ENCODE assay signal across 1 cellular context in the genomic region with DNA sequence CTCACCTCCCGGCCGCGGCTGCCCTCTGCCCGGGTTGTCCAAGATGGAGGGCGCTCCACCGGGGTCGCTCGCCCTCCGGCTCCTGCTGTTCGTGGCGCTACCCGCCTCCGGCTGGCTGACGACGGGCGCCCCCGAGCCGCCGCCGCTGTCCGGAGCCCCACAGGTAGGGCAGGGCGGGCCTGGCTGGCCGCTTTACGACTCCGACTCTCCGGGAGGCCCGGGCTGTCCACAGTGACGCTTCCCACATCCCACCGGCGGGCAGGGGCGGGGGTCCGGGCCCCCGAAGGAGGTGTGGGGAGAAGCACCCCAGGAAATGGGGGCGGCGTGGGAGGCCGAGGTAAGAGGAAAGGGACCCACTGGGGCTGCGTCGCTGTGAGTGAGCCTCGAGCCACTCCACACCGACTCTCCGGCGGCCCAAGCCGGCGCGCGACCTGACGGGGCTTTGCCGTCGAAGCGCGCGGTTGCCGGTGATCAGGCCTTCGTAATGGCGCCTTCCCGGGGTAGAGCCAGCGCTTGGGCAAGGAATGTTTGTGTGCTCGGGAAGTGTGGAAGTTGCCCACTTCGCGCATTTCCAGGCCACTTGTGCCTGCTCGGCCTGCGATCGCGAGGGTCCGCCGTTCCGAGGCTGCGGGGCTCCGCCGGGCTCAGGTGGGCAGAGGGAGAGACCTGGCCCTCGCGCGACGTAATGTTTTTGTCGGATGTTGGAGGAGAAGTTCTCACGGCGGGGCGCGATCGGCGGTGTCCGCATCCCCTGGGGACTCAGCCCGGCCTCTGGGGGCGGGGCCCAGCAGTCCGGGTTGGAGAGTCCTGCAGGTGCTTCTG.
A peak's percentile ranks its signal among the peaks of the same experiment; 100 is the strongest.
TF ChIP-seq lines count a peak whose summit lies in the region.

A gene with protein sequence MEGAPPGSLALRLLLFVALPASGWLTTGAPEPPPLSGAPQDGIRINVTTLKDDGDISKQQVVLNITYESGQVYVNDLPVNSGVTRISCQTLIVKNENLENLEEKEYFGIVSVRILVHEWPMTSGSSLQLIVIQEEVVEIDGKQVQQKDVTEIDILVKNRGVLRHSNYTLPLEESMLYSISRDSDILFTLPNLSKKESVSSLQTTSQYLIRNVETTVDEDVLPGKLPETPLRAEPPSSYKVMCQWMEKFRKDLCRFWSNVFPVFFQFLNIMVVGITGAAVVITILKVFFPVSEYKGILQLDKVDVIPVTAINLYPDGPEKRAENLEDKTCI (plus strand): TSS at position 4 of the 822 bp plus-strand sequence. CDS start 40 bp downstream, at position 44.

TF ChIP-seq in HepG2, 621 proteins besides CTCF, POLR2A, EP300 and RAD21 (continued from another document and continues in another):
- TF ChIP-seq, protein P1, sequence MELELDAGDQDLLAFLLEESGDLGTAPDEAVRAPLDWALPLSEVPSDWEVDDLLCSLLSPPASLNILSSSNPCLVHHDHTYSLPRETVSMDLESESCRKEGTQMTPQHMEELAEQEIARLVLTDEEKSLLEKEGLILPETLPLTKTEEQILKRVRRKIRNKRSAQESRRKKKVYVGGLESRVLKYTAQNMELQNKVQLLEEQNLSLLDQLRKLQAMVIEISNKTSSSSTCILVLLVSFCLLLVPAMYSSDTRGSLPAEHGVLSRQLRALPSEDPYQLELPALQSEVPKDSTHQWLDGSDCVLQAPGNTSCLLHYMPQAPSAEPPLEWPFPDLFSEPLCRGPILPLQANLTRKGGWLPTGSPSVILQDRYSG (CRISPR knock-in tag; IDR thresholded peaks at IDR 0.05), result 0 out of 2 replicates have a peak, but pooled peaks have one; percentile 13
- TF ChIP-seq, protein P2, sequence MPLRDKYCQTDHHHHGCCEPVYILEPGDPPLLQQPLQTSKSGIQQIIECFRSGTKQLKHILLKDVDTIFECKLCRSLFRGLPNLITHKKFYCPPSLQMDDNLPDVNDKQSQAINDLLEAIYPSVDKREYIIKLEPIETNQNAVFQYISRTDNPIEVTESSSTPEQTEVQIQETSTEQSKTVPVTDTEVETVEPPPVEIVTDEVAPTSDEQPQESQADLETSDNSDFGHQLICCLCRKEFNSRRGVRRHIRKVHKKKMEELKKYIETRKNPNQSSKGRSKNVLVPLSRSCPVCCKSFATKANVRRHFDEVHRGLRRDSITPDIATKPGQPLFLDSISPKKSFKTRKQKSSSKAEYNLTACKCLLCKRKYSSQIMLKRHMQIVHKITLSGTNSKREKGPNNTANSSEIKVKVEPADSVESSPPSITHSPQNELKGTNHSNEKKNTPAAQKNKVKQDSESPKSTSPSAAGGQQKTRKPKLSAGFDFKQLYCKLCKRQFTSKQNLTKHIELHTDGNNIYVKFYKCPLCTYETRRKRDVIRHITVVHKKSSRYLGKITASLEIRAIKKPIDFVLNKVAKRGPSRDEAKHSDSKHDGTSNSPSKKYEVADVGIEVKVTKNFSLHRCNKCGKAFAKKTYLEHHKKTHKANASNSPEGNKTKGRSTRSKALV (CRISPR knock-in tag; IDR thresholded peaks at IDR 0.05), result no peak; the same call in 1 of the 2 replicates
- no peak for TF ChIP-seq HOXA9 (CRISPR knock-in tag; IDR thresholded peaks at IDR 0.05; ENCODE audit: borderline replicate concordance)
- TF ChIP-seq CBX2 (IDR thresholded peaks at IDR 0.05; ENCODE audit: low read depth, low read length), result no peak
- TF ChIP-seq CBX2 (CRISPR knock-in tag; IDR thresholded peaks at IDR 0.05; ENCODE audit: low read depth), result 0 out of 2 replicates have a peak, but pooled peaks have one; percentile 15
- TF ChIP-seq FOSL2 (CRISPR knock-in tag; IDR thresholded peaks at IDR 0.05), result no peak
- no peak for TF ChIP-seq ZNF460 (CRISPR knock-in tag; IDR thresholded peaks at IDR 0.05; ENCODE audit: borderline replicate concordance)
- TF ChIP-seq ZNF766 (CRISPR knock-in tag; IDR thresholded peaks at IDR 0.05; ENCODE audit: borderline replicate concordance), result no peak
- TF ChIP-seq, protein P3, sequence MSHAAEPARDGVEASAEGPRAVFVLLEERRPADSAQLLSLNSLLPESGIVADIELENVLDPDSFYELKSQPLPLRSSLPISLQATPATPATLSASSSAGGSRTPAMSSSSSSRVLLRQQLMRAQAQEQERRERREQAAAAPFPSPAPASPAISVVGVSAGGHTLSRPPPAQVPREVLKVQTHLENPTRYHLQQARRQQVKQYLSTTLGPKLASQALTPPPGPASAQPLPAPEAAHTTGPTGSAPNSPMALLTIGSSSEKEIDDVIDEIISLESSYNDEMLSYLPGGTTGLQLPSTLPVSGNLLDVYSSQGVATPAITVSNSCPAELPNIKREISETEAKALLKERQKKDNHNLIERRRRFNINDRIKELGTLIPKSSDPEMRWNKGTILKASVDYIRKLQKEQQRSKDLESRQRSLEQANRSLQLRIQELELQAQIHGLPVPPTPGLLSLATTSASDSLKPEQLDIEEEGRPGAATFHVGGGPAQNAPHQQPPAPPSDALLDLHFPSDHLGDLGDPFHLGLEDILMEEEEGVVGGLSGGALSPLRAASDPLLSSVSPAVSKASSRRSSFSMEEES (CRISPR knock-in tag; IDR thresholded peaks at IDR 0.05), result no peak
- no peak for TF ChIP-seq ZFYVE20 (CRISPR knock-in tag; IDR thresholded peaks at IDR 0.05; ENCODE audit: borderline replicate concordance, low read depth)
- TF ChIP-seq, protein P4, sequence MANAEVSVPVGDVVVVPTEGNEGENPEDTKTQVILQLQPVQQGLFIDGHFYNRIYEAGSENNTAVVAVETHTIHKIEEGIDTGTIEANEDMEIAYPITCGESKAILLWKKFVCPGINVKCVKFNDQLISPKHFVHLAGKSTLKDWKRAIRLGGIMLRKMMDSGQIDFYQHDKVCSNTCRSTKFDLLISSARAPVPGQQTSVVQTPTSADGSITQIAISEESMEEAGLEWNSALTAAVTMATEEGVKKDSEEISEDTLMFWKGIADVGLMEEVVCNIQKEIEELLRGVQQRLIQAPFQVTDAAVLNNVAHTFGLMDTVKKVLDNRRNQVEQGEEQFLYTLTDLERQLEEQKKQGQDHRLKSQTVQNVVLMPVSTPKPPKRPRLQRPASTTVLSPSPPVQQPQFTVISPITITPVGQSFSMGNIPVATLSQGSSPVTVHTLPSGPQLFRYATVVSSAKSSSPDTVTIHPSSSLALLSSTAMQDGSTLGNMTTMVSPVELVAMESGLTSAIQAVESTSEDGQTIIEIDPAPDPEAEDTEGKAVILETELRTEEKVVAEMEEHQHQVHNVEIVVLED (CRISPR knock-in tag; IDR thresholded peaks at IDR 0.05; ENCODE audit: borderline replicate concordance), result peak; percentile 72; the same call in 1 of the 2 replicates
- TF ChIP-seq HNRNPH1 (optimal IDR thresholded peaks at IDR 0.05; ENCODE audit: low read depth, low read length), result no peak
- no peak for TF ChIP-seq FOXK1 (CRISPR knock-in tag; IDR thresholded peaks at IDR 0.05; ENCODE audit: borderline replicate concordance, low read depth)
- TF ChIP-seq ZKSCAN5 (CRISPR knock-in tag; IDR thresholded peaks at IDR 0.05), result no peak
- TF ChIP-seq ZNF83 (CRISPR knock-in tag; IDR thresholded peaks at IDR 0.05; ENCODE audit: borderline replicate concordance), result peak; percentile 49; the same call in 1 of the 2 replicates
- no peak for TF ChIP-seq HNF4A (CRISPR knock-in tag; IDR thresholded peaks at IDR 0.05)
- TF ChIP-seq GATAD1 (CRISPR knock-in tag; IDR thresholded peaks at IDR 0.05), result 0 out of 2 replicates have a peak, but pooled peaks have one; percentile 53
- peak; percentile 72; the same call in 1 of the 2 replicates for TF ChIP-seq ZBTB3 (CRISPR knock-in tag; IDR thresholded peaks at IDR 0.05; ENCODE audit: borderline replicate concordance, low read depth)
- no peak; the same call in 1 of the 2 replicates for TF ChIP-seq ZNF264 (CRISPR knock-in tag; IDR thresholded peaks at IDR 0.05)
- no peak for TF ChIP-seq NFE2L2 (IDR thresholded peaks at IDR 0.05; ENCODE audit: low read length)
- TF ChIP-seq TBX3 (IDR thresholded peaks at IDR 0.05; ENCODE audit: borderline replicate concordance), result no peak
- TF ChIP-seq, protein P5, sequence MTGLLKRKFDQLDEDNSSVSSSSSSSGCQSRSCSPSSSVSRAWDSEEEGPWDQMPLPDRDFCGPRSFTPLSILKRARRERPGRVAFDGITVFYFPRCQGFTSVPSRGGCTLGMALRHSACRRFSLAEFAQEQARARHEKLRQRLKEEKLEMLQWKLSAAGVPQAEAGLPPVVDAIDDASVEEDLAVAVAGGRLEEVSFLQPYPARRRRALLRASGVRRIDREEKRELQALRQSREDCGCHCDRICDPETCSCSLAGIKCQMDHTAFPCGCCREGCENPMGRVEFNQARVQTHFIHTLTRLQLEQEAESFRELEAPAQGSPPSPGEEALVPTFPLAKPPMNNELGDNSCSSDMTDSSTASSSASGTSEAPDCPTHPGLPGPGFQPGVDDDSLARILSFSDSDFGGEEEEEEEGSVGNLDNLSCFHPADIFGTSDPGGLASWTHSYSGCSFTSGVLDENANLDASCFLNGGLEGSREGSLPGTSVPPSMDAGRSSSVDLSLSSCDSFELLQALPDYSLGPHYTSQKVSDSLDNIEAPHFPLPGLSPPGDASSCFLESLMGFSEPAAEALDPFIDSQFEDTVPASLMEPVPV (CRISPR knock-in tag; IDR thresholded peaks at IDR 0.05), result peak; percentile 73; the same call in 1 of the 2 replicates
- peak; percentile 53 for TF ChIP-seq PHF20 (CRISPR knock-in tag; IDR thresholded peaks at IDR 0.05)
- peak; percentile 73; the same call in 1 of the 2 replicates for TF ChIP-seq ZNF34 (CRISPR knock-in tag; IDR thresholded peaks at IDR 0.05; ENCODE audit: borderline replicate concordance)
- TF ChIP-seq ZNF33B (CRISPR knock-in tag; IDR thresholded peaks at IDR 0.05), result peak; percentile 66; the same call in 1 of the 2 replicates
- peak; percentile 93 for TF ChIP-seq HDAC1 (CRISPR knock-in tag; IDR thresholded peaks at IDR 0.05)
- TF ChIP-seq MATR3 (CRISPR knock-in tag; IDR thresholded peaks at IDR 0.05), result no peak
- TF ChIP-seq XRCC5 (optimal IDR thresholded peaks at IDR 0.05; ENCODE audit: low read length), result no peak
- TF ChIP-seq ZNF24 (IDR thresholded peaks at IDR 0.05), result no peak
- no peak for TF ChIP-seq HES4 (CRISPR knock-in tag; IDR thresholded peaks at IDR 0.05; ENCODE audit: borderline replicate concordance)
- no peak for TF ChIP-seq ZNF570 (CRISPR knock-in tag; IDR thresholded peaks at IDR 0.05; ENCODE audit: borderline replicate concordance)
- peak; percentile 91; the same call in 1 of the 2 replicates for TF ChIP-seq ZNF891 (CRISPR knock-in tag; IDR thresholded peaks at IDR 0.05)
- TF ChIP-seq ZNF589 (CRISPR knock-in tag; conservative IDR thresholded peaks at IDR 0.05), result 0 out of 2 replicates have a peak, but pooled peaks have one; percentile 33
- TF ChIP-seq BHLHE40 (IDR thresholded peaks at IDR 0.05; ENCODE audit: low read length), result no peak
- peak; percentile 48 for TF ChIP-seq ZNF792 (CRISPR knock-in tag; IDR thresholded peaks at IDR 0.05)
- peak; percentile 68; the same call in 1 of the 2 replicates for TF ChIP-seq ZNF761 (CRISPR knock-in tag; conservative IDR thresholded peaks at IDR 0.05)
- 0 out of 2 replicates have a peak, but pooled peaks have one; percentile 39 for TF ChIP-seq ZNF674 (CRISPR knock-in tag; IDR thresholded peaks at IDR 0.05; ENCODE audit: low read depth)
- TF ChIP-seq, protein P6, sequence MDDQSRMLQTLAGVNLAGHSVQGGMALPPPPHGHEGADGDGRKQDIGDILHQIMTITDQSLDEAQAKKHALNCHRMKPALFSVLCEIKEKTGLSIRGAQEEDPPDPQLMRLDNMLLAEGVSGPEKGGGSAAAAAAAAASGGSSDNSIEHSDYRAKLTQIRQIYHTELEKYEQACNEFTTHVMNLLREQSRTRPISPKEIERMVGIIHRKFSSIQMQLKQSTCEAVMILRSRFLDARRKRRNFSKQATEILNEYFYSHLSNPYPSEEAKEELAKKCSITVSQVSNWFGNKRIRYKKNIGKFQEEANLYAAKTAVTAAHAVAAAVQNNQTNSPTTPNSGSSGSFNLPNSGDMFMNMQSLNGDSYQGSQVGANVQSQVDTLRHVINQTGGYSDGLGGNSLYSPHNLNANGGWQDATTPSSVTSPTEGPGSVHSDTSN (CRISPR knock-in tag; IDR thresholded peaks at IDR 0.05; ENCODE audit: borderline replicate concordance), result no peak
- TF ChIP-seq, protein P7, sequence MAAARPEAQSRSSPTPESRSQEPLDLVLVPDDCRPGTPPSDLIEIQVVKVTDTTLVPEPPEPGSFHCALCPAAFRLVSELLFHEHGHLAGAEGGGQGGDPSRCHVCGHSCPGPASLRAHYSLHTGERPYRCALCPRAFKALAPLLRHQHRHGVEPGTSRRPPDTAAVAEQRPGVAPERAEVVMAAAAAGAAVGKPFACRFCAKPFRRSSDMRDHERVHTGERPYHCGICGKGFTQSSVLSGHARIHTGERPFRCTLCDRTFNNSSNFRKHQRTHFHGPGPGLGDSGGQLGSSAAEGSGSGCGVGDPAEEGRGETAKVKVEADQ (CRISPR knock-in tag; IDR thresholded peaks at IDR 0.05; ENCODE audit: borderline replicate concordance), result peak; percentile 94; the same call in 1 of the 2 replicates
- TF ChIP-seq SUZ12 (IDR thresholded peaks at IDR 0.05; ENCODE audit: low read depth, low read length), result no peak
- peak; percentile 64 for TF ChIP-seq SAP130 (CRISPR knock-in tag; IDR thresholded peaks at IDR 0.05; ENCODE audit: low read depth)
- TF ChIP-seq HOXD1 (CRISPR knock-in tag; IDR thresholded peaks at IDR 0.05), result peak; percentile 17; the same call in 1 of the 2 replicates
- TF ChIP-seq, protein P8, sequence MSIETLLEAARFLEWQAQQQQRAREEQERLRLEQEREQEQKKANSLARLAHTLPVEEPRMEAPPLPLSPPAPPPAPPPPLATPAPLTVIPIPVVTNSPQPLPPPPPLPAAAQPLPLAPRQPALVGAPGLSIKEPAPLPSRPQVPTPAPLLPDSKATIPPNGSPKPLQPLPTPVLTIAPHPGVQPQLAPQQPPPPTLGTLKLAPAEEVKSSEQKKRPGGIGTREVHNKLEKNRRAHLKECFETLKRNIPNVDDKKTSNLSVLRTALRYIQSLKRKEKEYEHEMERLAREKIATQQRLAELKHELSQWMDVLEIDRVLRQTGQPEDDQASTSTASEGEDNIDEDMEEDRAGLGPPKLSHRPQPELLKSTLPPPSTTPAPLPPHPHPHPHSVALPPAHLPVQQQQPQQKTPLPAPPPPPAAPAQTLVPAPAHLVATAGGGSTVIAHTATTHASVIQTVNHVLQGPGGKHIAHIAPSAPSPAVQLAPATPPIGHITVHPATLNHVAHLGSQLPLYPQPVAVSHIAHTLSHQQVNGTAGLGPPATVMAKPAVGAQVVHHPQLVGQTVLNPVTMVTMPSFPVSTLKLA (IDR thresholded peaks at IDR 0.05), result no peak
- no peak for TF ChIP-seq ARNT (IDR thresholded peaks at IDR 0.05)
- TF ChIP-seq ZNF749 (CRISPR knock-in tag; IDR thresholded peaks at IDR 0.05; ENCODE audit: borderline replicate concordance), result 0 out of 2 replicates have a peak, but pooled peaks have one; percentile 57
- TF ChIP-seq ZNF644 (CRISPR knock-in tag; IDR thresholded peaks at IDR 0.05; ENCODE audit: low read depth), result no peak
- TF ChIP-seq HIVEP1 (CRISPR knock-in tag; IDR thresholded peaks at IDR 0.05), result peak; percentile 84
- TF ChIP-seq PRPF4 (IDR thresholded peaks at IDR 0.05; ENCODE audit: low read depth, low read length, poor library complexity, severe bottlenecking), result no peak
- TF ChIP-seq, protein P9, sequence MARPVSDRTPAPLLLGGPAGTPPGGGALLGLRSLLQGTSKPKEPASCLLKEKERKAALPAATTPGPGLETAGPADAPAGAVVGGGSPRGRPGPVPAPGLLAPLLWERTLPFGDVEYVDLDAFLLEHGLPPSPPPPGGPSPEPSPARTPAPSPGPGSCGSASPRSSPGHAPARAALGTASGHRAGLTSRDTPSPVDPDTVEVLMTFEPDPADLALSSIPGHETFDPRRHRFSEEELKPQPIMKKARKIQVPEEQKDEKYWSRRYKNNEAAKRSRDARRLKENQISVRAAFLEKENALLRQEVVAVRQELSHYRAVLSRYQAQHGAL (CRISPR knock-in tag; IDR thresholded peaks at IDR 0.05; ENCODE audit: not compliant biosample characterization), result no peak
- peak; percentile 89 for TF ChIP-seq ZFY (CRISPR knock-in tag; IDR thresholded peaks at IDR 0.05)
- TF ChIP-seq ZSCAN29 (CRISPR knock-in tag; conservative IDR thresholded peaks at IDR 0.05), result no peak
- TF ChIP-seq CC2D1A (CRISPR knock-in tag; IDR thresholded peaks at IDR 0.05), result no peak
- no peak for TF ChIP-seq ZFP36L2 (CRISPR knock-in tag; IDR thresholded peaks at IDR 0.05)
- no peak for TF ChIP-seq ZNF432 (CRISPR knock-in tag; IDR thresholded peaks at IDR 0.05; ENCODE audit: borderline replicate concordance)
